8 cellular contexts compared by ENCODE assay signal in genomic region chr4:142719854-142720541, GRCh38.
DNase-seq lines count a peak whose midpoint lies in the region; ATAC-seq lines count a peak whose summit lies in the region.

No MANE protein-coding gene starts in this region.

- no peaks in the 10 kb centered on the region for H3K9me3 Mint-ChIP-seq in stimulated activated naive CD8-positive, alpha-beta T cell treated with anti-CD3 and anti-CD28 coated beads, Interleukin-15, amount 100 ng/mL, for 72 hours

- H3K4me3 ChIP-seq in endocrine pancreas (ENCODE audit: control insufficient read depth, insufficient read depth, low read length) (peak overlapping the region; percentile 5), skeletal muscle satellite cell (ENCODE audit: low read length) (no peak overlapping the region)

- H3K9me3 ChIP-seq in endocrine pancreas (ENCODE audit: control insufficient read depth, low read length) = no peaks in the 10 kb centered on the region
- H3K9me3 ChIP-seq in skeletal muscle satellite cell (replicated peaks; ENCODE audit: low read length) = no peaks in the 10 kb centered on the region

- no peaks in the 10 kb centered on the region for H3K36me3 ChIP-seq in endocrine pancreas (ENCODE audit: control insufficient read depth, insufficient read depth, low read length)
- H3K36me3 ChIP-seq in skeletal muscle satellite cell (ENCODE audit: insufficient read depth, low read length) = no peaks in the 10 kb centered on the region

- H3K4me3 Mint-ChIP-seq in stimulated activated naive CD8-positive, alpha-beta T cell treated with anti-CD3 and anti-CD28 coated beads, Interleukin-15, amount 100 ng/mL, for 72 hours = no peak overlapping the region

- DNase-seq in stimulated activated naive CD8-positive, alpha-beta T cell treated with anti-CD3 and anti-CD28 coated beads, Interleukin-15, amount 100 ng/mL, for 72 hours = no peak
- no peak for DNase-seq in stimulated activated naive CD8-positive, alpha-beta T cell treated with anti-CD3 and anti-CD28 coated beads, Interleukin-15, Interleukin-2, amounts not matched to agents 100 U/mL and 50 U/mL, for 24 hours
- DNase-seq in NCI-H69 (lab: John Stamatoyannopoulos, UW) = peak; percentile 42
- DNase-seq in amygdala (lab: John Stamatoyannopoulos, UW) = no peak
- no peak for DNase-seq in NCI-H526 treated with DMSO at 0.1 percent for 48 hours (lab: John Stamatoyannopoulos, UW)

- H3K4me1 ChIP-seq in endocrine pancreas (ENCODE audit: control insufficient read depth, insufficient read depth, low read length) = peaks cover 4% of the 10 kb centered on the region
- peaks cover 13% of the 10 kb centered on the region for H3K4me1 ChIP-seq in skeletal muscle satellite cell (ENCODE audit: control insufficient read depth, insufficient read depth, low read length)

- no peaks in the 10 kb centered on the region for H3K27me3 ChIP-seq in endocrine pancreas (ENCODE audit: control insufficient read depth, insufficient read depth, low read length)
- no peaks in the 10 kb centered on the region for H3K27me3 ChIP-seq in skeletal muscle satellite cell (ENCODE audit: control insufficient read depth, insufficient read depth, low read length)

- no peaks in the 10 kb centered on the region for H3K27me3 Mint-ChIP-seq in stimulated activated naive CD8-positive, alpha-beta T cell treated with anti-CD3 and anti-CD28 coated beads, Interleukin-15, amount 100 ng/mL, for 72 hours

- H3K4me2 ChIP-seq in skeletal muscle satellite cell (ENCODE audit: low read length) = peak overlapping the region; percentile 10

- peak; percentile 64 for ATAC-seq in stimulated activated naive CD8-positive, alpha-beta T cell treated with anti-CD3 and anti-CD28 coated beads, Interleukin-15, amount 100 ng/mL, for 72 hours
- ATAC-seq in stimulated activated naive CD8-positive, alpha-beta T cell treated with anti-CD3 and anti-CD28 coated beads, Interleukin-15, Interleukin-2, amounts not matched to agents 100 U/mL and 50 U/mL, for 24 hours = no peak
- ATAC-seq in GM21423 (IDR thresholded peaks at IDR 0.05; ENCODE audit: unreplicated experiment) = no peak

- H3K27ac Mint-ChIP-seq in stimulated activated naive CD8-positive, alpha-beta T cell treated with anti-CD3 and anti-CD28 coated beads, Interleukin-15, amount 100 ng/mL, for 72 hours = no peak overlapping the region

- no peaks in the 10 kb centered on the region for H3K4me1 Mint-ChIP-seq in stimulated activated naive CD8-positive, alpha-beta T cell treated with anti-CD3 and anti-CD28 coated beads, Interleukin-15, amount 100 ng/mL, for 72 hours

- H3K9ac ChIP-seq in endocrine pancreas (ENCODE audit: control insufficient read depth, insufficient read depth, low read length) (no peak overlapping the region), skeletal muscle satellite cell (ENCODE audit: low read depth, low read length) (no peak overlapping the region)
